Comparison of ENCODE assay signal across 25 cellular contexts in the genomic region with DNA sequence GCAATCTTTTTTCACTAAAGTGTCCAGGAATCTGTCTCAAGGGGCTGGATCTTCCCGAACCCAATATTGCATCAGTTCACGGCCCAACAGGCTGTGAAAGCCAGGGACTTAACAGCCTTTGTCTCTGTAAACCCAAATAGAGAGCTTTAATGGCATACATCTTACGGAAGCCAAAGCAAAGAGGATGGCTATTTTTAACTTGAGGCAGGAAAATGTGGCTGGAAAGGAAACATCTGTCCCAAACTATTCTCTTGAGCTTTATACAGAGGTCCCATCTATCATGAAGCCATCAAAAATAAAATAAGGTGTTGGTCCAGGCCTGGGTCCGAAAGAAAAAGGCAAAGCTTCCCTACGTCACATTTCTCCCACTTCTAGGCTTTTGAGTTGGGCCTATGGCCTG. TPM values are rescaled to one million over a fixed set of nuclear protein-coding genes. Genes with fewer than 3 reads are reported as not detected.
A peak's percentile ranks its signal among the peaks of the same experiment; 100 is the strongest.
DNase-seq lines count a peak whose midpoint lies in the region; ATAC-seq and TF ChIP-seq lines count a peak whose summit lies in the region.
"Had no signal": no experiment of that assay in that cellular context is flagged by ENCODE, and none has a peak within 500 bp of the region (broad histone marks: within the 10 kb centered on the region; RNA-seq: fewer than 3 reads in every experiment).

No MANE protein-coding gene starts in this region.

- H3K27me3 Mint-ChIP-seq in natural killer cell treated with Interleukin-12 subunit alpha and Interleukin-12 subunit beta and Interleukin-15 and Interleukin-18, amount 100 ng/mL, for 72 hours, result peaks cover 21 to 22% of the 10 kb centered on the region in 2 donors

- H3K27me3 ChIP-seq in HUES48 (ENCODE audit: control insufficient read depth, insufficient read depth, low read length), result peaks cover 4% of the 10 kb centered on the region; the same call in 1 of the 2 replicates
- H3K27me3 ChIP-seq in ascending aorta, result no peaks in the 10 kb centered on the region
- no peaks in the 10 kb centered on the region for H3K27me3 ChIP-seq in lower lobe of right lung (ENCODE audit: low read depth)
- no peaks in the 10 kb centered on the region for H3K27me3 ChIP-seq in subcutaneous abdominal adipose tissue (ENCODE audit: control insufficient read depth in 5 of 5, insufficient read depth in 4 of 5, low read length in 5 of 5)
- H3K27me3 ChIP-seq: tibial artery had no signal

- no peaks in the 10 kb centered on the region for H3K9me3 ChIP-seq in HUES48 (ENCODE audit: control insufficient read depth, insufficient read depth, low read length)
- H3K9me3 ChIP-seq in ascending aorta, result no peaks in the 10 kb centered on the region
- H3K9me3 ChIP-seq in lower lobe of right lung, result no peaks in the 10 kb centered on the region
- no peaks in the 10 kb centered on the region for H3K9me3 ChIP-seq in subcutaneous abdominal adipose tissue (ENCODE audit: control insufficient read depth in 5 of 5, low read length in 5 of 5)
- H3K9me3 ChIP-seq: tibial artery had no signal

- intact Hi-C loops in ascending aorta (cut with DNase I) (no loop called here), lower lobe of right lung (cut with DNase I) (no loop called here)

- H3K4me1 Mint-ChIP-seq in natural killer cell treated with Interleukin-12 subunit alpha and Interleukin-12 subunit beta and Interleukin-15 and Interleukin-18, amount 100 ng/mL, for 72 hours (ENCODE audit: low read depth in 2 of 2), result no peaks in the 10 kb centered on the region

- H3K4me3 ChIP-seq in HUES48 (ENCODE audit: low read depth, low read length), result no peak overlapping the region
- H3K4me3 ChIP-seq in ascending aorta, result no peak overlapping the region
- no peak overlapping the region for H3K4me3 ChIP-seq in lower lobe of right lung
- no peak overlapping the region for H3K4me3 ChIP-seq in subcutaneous abdominal adipose tissue (ENCODE audit: low read depth in 1 of 5, low read length in 5 of 5)
- H3K4me3 ChIP-seq: cardiac muscle cell, dorsolateral prefrontal cortex, tibial artery had no signal

- H3K27ac ChIP-seq in HUES48 (ENCODE audit: low read depth, low read length) (peak overlapping the region; percentile 53), ascending aorta (peak overlapping the region; percentile 10 to 62), lower lobe of right lung (peak overlapping the region; percentile 56), subcutaneous abdominal adipose tissue (ENCODE audit: low read depth, low read length) (peak overlapping the region; percentile 65)
- H3K27ac ChIP-seq: cardiac muscle cell, epithelial cell of prostate, tibial artery had no signal

- peaks cover 8% of the 10 kb centered on the region for H3K4me1 ChIP-seq in HUES48 (ENCODE audit: control insufficient read depth, insufficient read depth, low read length)
- H3K4me1 ChIP-seq in ascending aorta, result peaks cover 6 to 28% of the 10 kb centered on the region in 2 donors
- H3K4me1 ChIP-seq in lower lobe of right lung, result peaks cover 54% of the 10 kb centered on the region
- H3K4me1 ChIP-seq in subcutaneous abdominal adipose tissue (ENCODE audit: control insufficient read depth in 5 of 5, insufficient read depth in 5 of 5, low read length in 5 of 5), result peaks cover 21 to 72% (median 64%) of the 10 kb centered on the region in 5 donors

- no peak for TF ChIP-seq CTCF in ascending aorta (IDR thresholded peaks at IDR 0.05)
- TF ChIP-seq CTCF in lower lobe of right lung (IDR thresholded peaks at IDR 0.05), result no peak

- ATAC-seq in lower lobe of right lung (peak in 1 of 2 donors; percentile 35), GM18858 (IDR thresholded peaks at IDR 0.05; ENCODE audit: unreplicated experiment) (no peak)
- no peak for ATAC-seq in natural killer cell treated with Interleukin-12 subunit alpha and Interleukin-12 subunit beta and Interleukin-15 and Interleukin-18, amount 100 ng/mL, for 72 hours
- ATAC-seq: stimulated activated memory B cell treated with anti-CD40 and anti-IgM and Interleukin-4, amounts not matched to agents 10 μg/mL and 1 μg/mL and 100 μg/mL, for 72 hours had no signal

- DNase-seq in ascending aorta (ENCODE audit: low spot score in 2 of 2) (no peak), lower lobe of right lung (no peak)
- no peak for DNase-seq in natural killer cell treated with Interleukin-12 subunit alpha and Interleukin-12 subunit beta and Interleukin-15 and Interleukin-18, amount 100 ng/mL, for 72 hours (ENCODE audit: low spot score)
- no peak for DNase-seq in effector CD4-positive, alpha-beta T cell
- DNase-seq: activated CD4-positive, alpha-beta T cell treated with anti-CD3 and anti-CD28 coated beads, Interleukin-2, amount 50 U/mL, for 4 hours; activated CD8-positive, alpha-beta memory T cell treated with anti-CD3 and anti-CD28 coated beads, Interleukin-2, amount 50 U/mL, for 4 hours; activated naive CD4-positive, alpha-beta T cell treated with anti-CD3 and anti-CD28 coated beads, Interleukin-2, amount 50 U/mL, for 16 hours; CD4-positive, CD25-positive, alpha-beta regulatory T cell; dorsolateral prefrontal cortex; hippocampal formation; NCI-H1417; NCI-H2081; NCI-H446; OCI-M1; stimulated activated CD4-positive, alpha-beta T cell treated with anti-CD3 and anti-CD28 coated beads, Interleukin-2, amount 100 ng/mL, for 48 hours; T-helper 9 cell; tibial artery had no signal

- no peaks in the 10 kb centered on the region for H3K36me3 Mint-ChIP-seq in natural killer cell treated with Interleukin-12 subunit alpha and Interleukin-12 subunit beta and Interleukin-15 and Interleukin-18, amount 100 ng/mL, for 72 hours
- H3K36me3 Mint-ChIP-seq: CD4-positive, CD25-positive, alpha-beta regulatory T cell; IgD-negative memory B cell; stimulated activated memory B cell treated with anti-CD40 and anti-IgM and Interleukin-4, amounts not matched to agents 10 μg/mL and 1 μg/mL and 100 μg/mL, for 72 hours had no signal

- no peak overlapping the region for H3K4me3 Mint-ChIP-seq in natural killer cell treated with Interleukin-12 subunit alpha and Interleukin-12 subunit beta and Interleukin-15 and Interleukin-18, amount 100 ng/mL, for 72 hours
- H3K4me3 Mint-ChIP-seq: CD4-positive, CD25-positive, alpha-beta regulatory T cell; IgD-negative memory B cell; stimulated activated memory B cell treated with anti-CD40 and anti-IgM and Interleukin-4, amounts not matched to agents 10 μg/mL and 1 μg/mL and 100 μg/mL, for 72 hours had no signal

- no peak overlapping the region for H3K27ac Mint-ChIP-seq in natural killer cell treated with Interleukin-12 subunit alpha and Interleukin-12 subunit beta and Interleukin-15 and Interleukin-18, amount 100 ng/mL, for 72 hours
- H3K27ac Mint-ChIP-seq: CD4-positive, CD25-positive, alpha-beta regulatory T cell; stimulated activated memory B cell treated with anti-CD40 and anti-IgM and Interleukin-4, amounts not matched to agents 10 μg/mL and 1 μg/mL and 100 μg/mL, for 72 hours had no signal

- H3K36me3 ChIP-seq in HUES48 (ENCODE audit: control insufficient read depth, insufficient read depth, low read length) (no peaks in the 10 kb centered on the region), ascending aorta (no peaks in the 10 kb centered on the region), lower lobe of right lung (no peaks in the 10 kb centered on the region), subcutaneous abdominal adipose tissue (ENCODE audit: control insufficient read depth in 5 of 5, insufficient read depth in 5 of 5, low read length in 5 of 5) (no peaks in the 10 kb centered on the region)
- H3K36me3 ChIP-seq: cardiac muscle cell, tibial artery had no signal

- H3K9me3 Mint-ChIP-seq in natural killer cell treated with Interleukin-12 subunit alpha and Interleukin-12 subunit beta and Interleukin-15 and Interleukin-18, amount 100 ng/mL, for 72 hours, result no peaks in the 10 kb centered on the region
- H3K9me3 Mint-ChIP-seq: CD4-positive, CD25-positive, alpha-beta regulatory T cell; IgD-negative memory B cell; stimulated activated memory B cell treated with anti-CD40 and anti-IgM and Interleukin-4, amounts not matched to agents 10 μg/mL and 1 μg/mL and 100 μg/mL, for 72 hours had no signal

- H3K9ac ChIP-seq in HUES48 (ENCODE audit: low read depth, low read length) (no peak overlapping the region), subcutaneous abdominal adipose tissue (ENCODE audit: low read length in 5 of 5) (peak overlapping the region in 1 of 5 donors; percentile 2)

RNA-seq across cellular contexts. Expression of gene CD34, which starts 7.6 kb away (rescaled TPM):
- total RNA-seq in ascending aorta (142 TPM), lower lobe of right lung (44.6 TPM)
- not detected for total RNA-seq in natural killer cell treated with Interleukin-12 subunit alpha and Interleukin-12 subunit beta and Interleukin-15 and Interleukin-18, amount 100 ng/mL, for 72 hours
- total RNA-seq: MCF 10A had no signal

Comparison
In these comparisons a context has a peak if more than half of its experiments do, and no peak if none do; other contexts are left out.
1. RNA of gene CD34, which starts 7.6 kb away (total RNA-seq): 142 TPM in ascending aorta (single experiment) and 44.6 TPM in lower lobe of right lung (single experiment); not detected in natural killer cell treated with Interleukin-12 subunit alpha and Interleukin-12 subunit beta and Interleukin-15 and Interleukin-18, amount 100 ng/mL, for 72 hours; every median in the first group is over 10 times any median in the second.
2. Peak in every context shown above with its lines, with median percentiles within 50 percentile points of each other: H3K27ac ChIP-seq.